19 cellular contexts compared by ENCODE assay signal in the genomic region with DNA sequence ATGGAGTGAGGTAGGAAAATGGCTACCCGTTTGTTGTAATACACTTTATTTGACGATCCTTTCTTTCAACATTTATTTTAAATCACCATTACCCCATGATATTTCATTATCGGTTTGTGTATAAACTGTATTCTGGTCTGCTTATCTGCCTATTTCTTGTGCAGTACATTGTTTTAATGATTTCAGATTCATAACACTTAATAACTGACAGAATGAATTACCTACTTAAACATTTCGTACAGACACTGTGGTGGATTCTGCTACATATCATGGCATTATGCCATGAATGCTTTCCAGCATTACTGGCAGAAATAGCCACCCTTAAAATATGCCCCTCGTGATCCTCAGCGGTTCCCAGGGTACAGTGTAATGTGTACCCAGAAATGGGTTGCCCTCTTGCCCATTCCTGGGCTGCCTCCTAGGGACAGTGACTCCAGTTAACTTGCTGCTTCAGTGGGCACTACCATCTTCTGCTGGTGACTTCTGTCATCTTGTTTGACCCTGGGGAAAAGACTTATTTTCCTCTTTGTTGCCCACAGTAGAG.
DNase-seq lines count a peak whose midpoint lies in the region; ATAC-seq, FAIRE-seq and TF ChIP-seq lines count a peak whose summit lies in the region.
"Had no signal": no experiment of that assay in that cellular context is flagged by ENCODE, and none has a peak within 500 bp of the region (broad histone marks: within the 10 kb centered on the region; RNA-seq: fewer than 3 reads in every experiment).

No MANE protein-coding gene starts in this region.

- peak; percentile 26 for FAIRE-seq in GM19239 (lab: Jason Lieb, UNC)
- FAIRE-seq: H1 had no signal

- peaks cover 27% of the 10 kb centered on the region for H3K4me1 Mint-ChIP-seq in activated CD8-positive, alpha-beta T cell treated with anti-CD3 and anti-CD28 coated beads for 36 hours (ENCODE audit: low read depth)
- H3K4me1 Mint-ChIP-seq in naive B cell, result peaks cover 61 to 84% (median 68%) of the 10 kb centered on the region in 3 donors
- H3K4me1 Mint-ChIP-seq: brain, nephron had no signal

- whole genome bisulfite sequencing in tibial nerve, 2 donors, result 89 to 91% methylated on average over 6 of the region's 6 CpGs

- H3K27ac ChIP-seq in BLaER1 treated with 17β-estradiol and CSF1 and Interleukin-3, amounts not matched to agents 10 nM and 100 nM, result peak overlapping the region; percentile 60 to 91 (median 87); a peak in 21 of 22 replicates
- no peak overlapping the region for H3K27ac ChIP-seq in tibial nerve

- H3K4me2 ChIP-seq in BLaER1 treated with 17β-estradiol and CSF1 and Interleukin-3, amounts not matched to agents 10 nM and 100 nM, result peak overlapping the region; percentile 82 to 97 (median 88)

- H3K4me1 ChIP-seq in BLaER1 treated with 17β-estradiol and CSF1 and Interleukin-3, amounts not matched to agents 10 nM and 100 nM, result peaks cover 65 to 85% (median 78%) of the 10 kb centered on the region in 10 experiments
- peaks cover 0 to 3% (median 0%) of the 10 kb centered on the region in 4 donors for H3K4me1 ChIP-seq in tibial nerve

- H3K9me3 Mint-ChIP-seq in activated CD8-positive, alpha-beta T cell treated with anti-CD3 and anti-CD28 coated beads for 36 hours, result peaks cover 14% of the 10 kb centered on the region
- H3K9me3 Mint-ChIP-seq in naive B cell, result peaks cover 0 to 7% (median 4%) of the 10 kb centered on the region in 7 donors

- peaks cover 0 to 28% (median 25%) of the 10 kb centered on the region in 11 experiments; a peak in 19 of 22 replicates for H3K9me3 ChIP-seq in BLaER1 treated with 17β-estradiol and CSF1 and Interleukin-3, amounts not matched to agents 10 nM and 100 nM (replicated peaks in 1 of 11)
- H3K9me3 ChIP-seq in tibial nerve, result peaks cover 0 to 27% (median 2%) of the 10 kb centered on the region in 4 donors

- H3K4me3 Mint-ChIP-seq in activated CD8-positive, alpha-beta T cell treated with anti-CD3 and anti-CD28 coated beads for 36 hours, result no peak overlapping the region
- peak overlapping the region in 6 of 8 donors; percentile 3 to 75 (median 28) for H3K4me3 Mint-ChIP-seq in naive B cell
- H3K4me3 Mint-ChIP-seq: brain, nephron had no signal

- no peak for DNase-seq in GM19239 (ENCODE audit: insufficient read length, low spot score)
- DNase-seq in activated CD8-positive, alpha-beta T cell treated with anti-CD3 and anti-CD28 coated beads for 36 hours, result no peak
- no peak for DNase-seq in naive B cell
- no peak for DNase-seq in C1 segment of cervical spinal cord (lab: John Stamatoyannopoulos, UW)
- no peak for DNase-seq in Ammon's horn (ENCODE audit: low spot score)
- no peak for DNase-seq in tibial nerve (ENCODE audit: low spot score in 2 of 2)
- DNase-seq: activated effector memory CD4-positive, alpha-beta T cell treated with Interleukin-2 at 50 U/mL for 16 hours; DMS79; MG63; NCI-H1930; NCI-H748 treated with DMSO at 0.1 percent for 48 hours; stimulated activated CD4-positive, alpha-beta T cell treated with anti-CD3 and anti-CD28 coated beads, Interleukin-2, amount 100 ng/mL, for 24 hours; T-helper 9 cell; trophoblast cell had no signal

- no peaks in the 10 kb centered on the region for H3K27me3 ChIP-seq in BLaER1 treated with 17β-estradiol and CSF1 and Interleukin-3, amounts not matched to agents 10 nM and 100 nM
- H3K27me3 ChIP-seq in tibial nerve, result no peaks in the 10 kb centered on the region
- H3K27me3 ChIP-seq: MG63 had no signal

- no peaks in the 10 kb centered on the region for H3K27me3 Mint-ChIP-seq in activated CD8-positive, alpha-beta T cell treated with anti-CD3 and anti-CD28 coated beads for 36 hours
- H3K27me3 Mint-ChIP-seq in naive B cell, result no peaks in the 10 kb centered on the region
- H3K27me3 Mint-ChIP-seq: brain had no signal

- CTCF ChIA-PET in activated CD8-positive, alpha-beta T cell treated with anti-CD3 and anti-CD28 coated beads for 36 hours (lab: Charles Lee), result no interaction called here

- TF ChIP-seq EP300 in tibial nerve (IDR thresholded peaks at IDR 0.05), result no peak

- TF ChIP-seq CTCF in activated CD8-positive, alpha-beta T cell treated with anti-CD3 and anti-CD28 coated beads for 36 hours (IDR thresholded peaks at IDR 0.05), result no peak
- TF ChIP-seq CTCF in tibial nerve (IDR thresholded peaks at IDR 0.05), result no peak

- POLR2A ChIA-PET in activated CD8-positive, alpha-beta T cell treated with anti-CD3 and anti-CD28 coated beads for 36 hours (lab: Charles Lee), result no interaction called here

- ATAC-seq in activated CD8-positive, alpha-beta T cell treated with anti-CD3 and anti-CD28 coated beads for 36 hours, result no peak
- ATAC-seq in naive B cell (ENCODE audit: low read depth in 2 of 2) (no peak), GM21576 (IDR thresholded peaks at IDR 0.05; ENCODE audit: unreplicated experiment) (no peak)

- peaks cover 0 to 23% (median 7%) of the 10 kb centered on the region in 11 experiments; a peak in 5 of 22 replicates for H3K36me3 ChIP-seq in BLaER1 treated with 17β-estradiol and CSF1 and Interleukin-3, amounts not matched to agents 10 nM and 100 nM
- H3K36me3 ChIP-seq in tibial nerve, result peaks cover 0 to 16% (median 0%) of the 10 kb centered on the region in 3 donors

- H4K20me1 ChIP-seq in BLaER1 treated with 17β-estradiol and CSF1 and Interleukin-3, amounts not matched to agents 10 nM and 100 nM, result no peaks in the 10 kb centered on the region

- H3K27ac Mint-ChIP-seq in activated CD8-positive, alpha-beta T cell treated with anti-CD3 and anti-CD28 coated beads for 36 hours, result peak overlapping the region; percentile 52
- peak overlapping the region in 5 of 6 donors; percentile 30 to 92 (median 76) for H3K27ac Mint-ChIP-seq in naive B cell
- H3K27ac Mint-ChIP-seq: brain, nephron had no signal

- TF ChIP-seq POLR2A in tibial nerve (IDR thresholded peaks at IDR 0.05), result no peak

- intact Hi-C loops in activated CD8-positive, alpha-beta T cell treated with anti-CD3 and anti-CD28 coated beads for 36 hours (cut with micrococcal nuclease), result loop anchor here (5.0 kb wide), 1 partner anchor 75 kb away; the partner anchor contains the start of gene C1GALT1

- H3K9ac ChIP-seq in BLaER1 treated with 17β-estradiol and CSF1 and Interleukin-3, amounts not matched to agents 10 nM and 100 nM, result peak overlapping the region in 9 of 11 experiments; percentile 14 to 76 (median 66); a peak in 17 of 22 replicates

- H3K36me3 Mint-ChIP-seq in activated CD8-positive, alpha-beta T cell treated with anti-CD3 and anti-CD28 coated beads for 36 hours (ENCODE audit: low read depth), result peaks cover 32% of the 10 kb centered on the region
- H3K36me3 Mint-ChIP-seq in naive B cell, result no peaks in the 10 kb centered on the region

- H3K4me3 ChIP-seq in BLaER1 treated with 17β-estradiol and CSF1 and Interleukin-3, amounts not matched to agents 10 nM and 100 nM, result peak overlapping the region in 4 of 10 experiments; percentile 15 to 32 (median 18); a peak in 3 of 20 replicates
- H3K4me3 ChIP-seq in tibial nerve, result no peak overlapping the region
- H3K4me3 ChIP-seq: MG63 had no signal

Comparison
In these comparisons a context has a peak if more than half of its experiments do, and no peak if none do; other contexts are left out.
1. H3K27ac ChIP-seq: peak in BLaER1 treated with 17β-estradiol and CSF1 and Interleukin-3, amounts not matched to agents 10 nM and 100 nM (11 of 11); none in tibial nerve (0 of 4).